Comparison of ENCODE assay signal across 7 cellular contexts in genomic region chr1:224498574-224499170, GRCh38.
A peak's percentile ranks its signal among the peaks of the same experiment; 100 is the strongest.
DNase-seq lines count a peak whose midpoint lies in the region; ATAC-seq, FAIRE-seq and TF ChIP-seq lines count a peak whose summit lies in the region.

No MANE protein-coding gene starts in this region.

- peaks cover 52% of the 10 kb centered on the region for H3K4me1 Mint-ChIP-seq in mesothelial cell of epicardium

- no peaks in the 10 kb centered on the region for H3K36me3 ChIP-seq in bronchial epithelial cell (ENCODE audit: control insufficient read depth, insufficient read depth, low read length)

- ATAC-seq in GM21723 (IDR thresholded peaks at IDR 0.05; ENCODE audit: unreplicated experiment) = peak; percentile 5
- no peak for ATAC-seq in HG03378 (IDR thresholded peaks at IDR 0.05; ENCODE audit: unreplicated experiment)
- ATAC-seq in GM21786 (IDR thresholded peaks at IDR 0.05; ENCODE audit: unreplicated experiment) = no peak

- TF ChIP-seq CTCF in bronchial epithelial cell (IDR thresholded peaks at IDR 0.05; ENCODE audit: insufficient read depth, low read length, severe bottlenecking) = no peak
- no peak for TF ChIP-seq CTCF in mesothelial cell of epicardium (IDR thresholded peaks at IDR 0.05; ENCODE audit: unreplicated experiment)

- H3K27ac Mint-ChIP-seq in mesothelial cell of epicardium = peak overlapping the region; percentile 94

- H3K36me3 Mint-ChIP-seq in mesothelial cell of epicardium = peaks cover 8% of the 10 kb centered on the region

- no peak overlapping the region for H3K4me3 Mint-ChIP-seq in mesothelial cell of epicardium

- peak overlapping the region; percentile 3 for H3K4me3 ChIP-seq in bronchial epithelial cell (ENCODE audit: low read depth, low read length)

- DNase-seq in M059J (ENCODE audit: low read depth) (peak; percentile 93), bronchial epithelial cell (ENCODE audit: low read depth) (peak; percentile 95), mesothelial cell of epicardium (ENCODE audit: low spot score in 2 of 2, unreplicated experiment in 2 of 2) (peak in 1 of 2 experiments; percentile 50), UCSD-AML1 (lab: John Stamatoyannopoulos, UW; ENCODE audit: unreplicated experiment) (no peak)

- H3K9me3 Mint-ChIP-seq in mesothelial cell of epicardium = peaks cover 12% of the 10 kb centered on the region

- no peaks in the 10 kb centered on the region for H3K27me3 Mint-ChIP-seq in mesothelial cell of epicardium (ENCODE audit: low read depth)

- H3K27me3 ChIP-seq in bronchial epithelial cell (ENCODE audit: control insufficient read depth, insufficient read depth, low read length) = no peaks in the 10 kb centered on the region

- no peak for FAIRE-seq in bronchial epithelial cell (lab: Jason Lieb, UNC)
